ENCODE assay signal across 1 cellular context in genomic region chr1:34786521-34787325, GRCh38.
TF ChIP-seq lines count a peak whose summit lies in the region.

No MANE protein-coding gene starts in this region.

TF ChIP-seq in GM12878, 131 proteins besides CTCF, POLR2A, EP300 and RAD21:
- TF ChIP-seq IRF4 (IDR thresholded peaks at IDR 0.05; ENCODE audit: low read depth, low read length) (0 out of 2 replicates have a peak, but pooled peaks have one; percentile 20), SUZ12 (IDR thresholded peaks at IDR 0.05; ENCODE audit: unreplicated experiment) (no peak), PKNOX1 (IDR thresholded peaks at IDR 0.05) (peak; percentile 38; the same call in 1 of the 2 replicates), ZNF274 (IDR thresholded peaks at IDR 0.05; ENCODE audit: insufficient read depth, insufficient read length) (no peak), EED (IDR thresholded peaks at IDR 0.05; ENCODE audit: low read depth) (no peak), YY1 (IDR thresholded peaks at IDR 0.05; ENCODE audit: low read depth, low read length) (peak; percentile 54; the same call in 1 of the 2 replicates), SMC3 (IDR thresholded peaks at IDR 0.05; ENCODE audit: borderline replicate concordance, low read length) (peak; percentile 86), CBX5 (IDR thresholded peaks at IDR 0.05; ENCODE audit: low read depth) (no peak), WRNIP1 (IDR thresholded peaks at IDR 0.05; ENCODE audit: borderline replicate concordance, low read depth, low read length) (0 out of 2 replicates have a peak, but pooled peaks have one; percentile 54)
